Comparison of ENCODE assay signal across 17 cellular contexts in genomic region chr5:91946870-91947269, GRCh38.
DNase-seq lines count a peak whose midpoint lies in the region; ATAC-seq lines count a peak whose summit lies in the region.
"Had no signal": no experiment of that assay in that cellular context is flagged by ENCODE, and none has a peak within 500 bp of the region (broad histone marks: within the 10 kb centered on the region; RNA-seq: fewer than 3 reads in every experiment).

No MANE protein-coding gene starts in this region.

- no peak overlapping the region for H4K91ac ChIP-seq in neuronal stem cell (ENCODE audit: low read depth, low read length, poor library complexity)

- H3K79me1 ChIP-seq in neuronal stem cell (ENCODE audit: low read depth, low read length): no peaks in the 10 kb centered on the region

- no peak overlapping the region for H3K4ac ChIP-seq in neuronal stem cell (ENCODE audit: low read length)

- H3K4me3 ChIP-seq in BLaER1 (peak overlapping the region; percentile 15; the same call in 1 of the 2 replicates), SK-N-MC (peak overlapping the region; percentile 33; the same call in 1 of the 2 replicates), neuronal stem cell (ENCODE audit: low read length in 2 of 2) (no peak overlapping the region)
- H3K4me3 ChIP-seq in Jurkat, Clone E6-1 (ENCODE audit: low read length): no peak overlapping the region
- H3K4me3 ChIP-seq: A549, GM23248 had no signal

- H2BK5ac ChIP-seq in neuronal stem cell (ENCODE audit: low read length): no peak overlapping the region

- no peak overlapping the region for H2BK12ac ChIP-seq in neuronal stem cell (ENCODE audit: low read length)

- WGBS in neuronal stem cell (ENCODE audit: extremely low coverage in 2 of 2, insufficient read length in 2 of 2, insufficient replicate concordance in 1 of 2), 2 donors: no CpG with 5 or more reads among the region's 4 CpGs

- no peaks in the 10 kb centered on the region for H3K36me3 ChIP-seq in BLaER1
- H3K36me3 ChIP-seq in SK-N-MC (ENCODE audit: insufficient read depth, low read length): no peaks in the 10 kb centered on the region
- no peaks in the 10 kb centered on the region for H3K36me3 ChIP-seq in neuronal stem cell (replicated peaks in 1 of 2; ENCODE audit: control insufficient read depth in 2 of 2, insufficient read depth in 2 of 2, low read length in 2 of 2)

- no peak overlapping the region for H3K9ac ChIP-seq in BLaER1
- no peak overlapping the region for H3K9ac ChIP-seq in SK-N-MC (ENCODE audit: insufficient read length)
- H3K9ac ChIP-seq in neuronal stem cell (ENCODE audit: low read depth, low read length, poor library complexity): no peak overlapping the region
- H3K9ac ChIP-seq: GM23248 had no signal

- H4K20me1 ChIP-seq in BLaER1: no peaks in the 10 kb centered on the region

- H3K4me2 ChIP-seq in BLaER1 (peak overlapping the region; percentile 76), neuronal stem cell (ENCODE audit: insufficient read depth, low read length, poor library complexity, severe bottlenecking) (no peak overlapping the region)
- H3K4me2 ChIP-seq: A549 had no signal

- H3K27me3 ChIP-seq in BLaER1 (no peaks in the 10 kb centered on the region), neuronal stem cell (ENCODE audit: control insufficient read depth in 3 of 3, insufficient read depth in 3 of 3, low read depth in 1 of 3, low read length in 3 of 3) (no peaks in the 10 kb centered on the region)

- H2AK5ac ChIP-seq in neuronal stem cell (ENCODE audit: low read depth, low read length): no peak overlapping the region

- peaks cover 28% of the 10 kb centered on the region for H3K9me3 ChIP-seq in BLaER1
- no peaks in the 10 kb centered on the region for H3K9me3 ChIP-seq in SK-N-MC (ENCODE audit: low read depth, low read length)
- H3K9me3 ChIP-seq in neuronal stem cell (replicated peaks in 1 of 2; ENCODE audit: control insufficient read depth in 2 of 2, insufficient read depth in 1 of 2, low read depth in 1 of 2, low read length in 2 of 2): no peaks in the 10 kb centered on the region
- H3K9me3 ChIP-seq: A549 had no signal

- no peak for ATAC-seq in GM18519 (IDR thresholded peaks at IDR 0.05; ENCODE audit: low FRiP score, unreplicated experiment)
- ATAC-seq: A549 had no signal

- no peak overlapping the region; the same call in 1 of the 2 replicates for H3K27ac ChIP-seq in BLaER1
- H3K27ac ChIP-seq in SK-N-MC: peak overlapping the region; percentile 60; the same call in 1 of the 2 replicates
- H3K27ac ChIP-seq in neuronal stem cell (replicated peaks; ENCODE audit: low read length): no peak overlapping the region
- H3K27ac ChIP-seq: A549, GM23248 had no signal

- no peak overlapping the region for H3K14ac ChIP-seq in neuronal stem cell (ENCODE audit: low read length)

- no peak overlapping the region for H4K8ac ChIP-seq in neuronal stem cell (ENCODE audit: low read depth, low read length)

- no peak overlapping the region for H2BK120ac ChIP-seq in neuronal stem cell (ENCODE audit: low read depth, low read length)

- no peak overlapping the region for H3K18ac ChIP-seq in neuronal stem cell (ENCODE audit: low read length)

- H3K23ac ChIP-seq in neuronal stem cell (ENCODE audit: low read depth, low read length, poor library complexity): no peak overlapping the region

- H2AFZ ChIP-seq in neuronal stem cell (ENCODE audit: low read length): peak overlapping the region; percentile 14
- H2AFZ ChIP-seq: GM23248 had no signal

- H2BK15ac ChIP-seq in neuronal stem cell (ENCODE audit: low read length): no peak overlapping the region

- peak; percentile 55 for DNase-seq in Jurkat, Clone E6-1 (ENCODE audit: low read depth, low spot score)
- DNase-seq in SK-N-MC (ENCODE audit: low read depth, low spot score) (no peak), neuronal stem cell (ENCODE audit: low spot score) (no peak), NCI-H2029 treated with DMSO at 0.1 percent for 48 hours (lab: John Stamatoyannopoulos, UW) (no peak), dedifferentiated amniotic fluid mesenchymal stem cell (ENCODE audit: extremely low spot score) (no peak)
- DNase-seq: 8988T; Calu3; CD4-positive, alpha-beta T cell; COR-L47; DMS53; DMS79 treated with DMSO at 0.1 percent for 48 hours; GM23248; H7; HCEC 1CT had no signal

- H3K4me1 ChIP-seq in BLaER1 (peaks cover 28% of the 10 kb centered on the region), neuronal stem cell (ENCODE audit: control insufficient read depth in 2 of 2, insufficient read depth in 1 of 2, low read depth in 1 of 2, low read length in 2 of 2) (no peaks in the 10 kb centered on the region)
- H3K4me1 ChIP-seq: A549 had no signal

Comparison
In these comparisons a context has a peak if more than half of its experiments do, and no peak if none do; other contexts are left out.
1. H3K4me3 ChIP-seq: peak in BLaER1 (single experiment) and SK-N-MC (single experiment); none in Jurkat, Clone E6-1 (single experiment) and neuronal stem cell (0 of 2).